In genomic region chr20:50563133-50563944, GRCh38 we compare ENCODE assay signal across 1 cellular context.
TF ChIP-seq lines count a peak whose summit lies in the region.

No MANE protein-coding gene starts in this region.

TF ChIP-seq in HepG2, 621 proteins besides CTCF, POLR2A, EP300 and RAD21 (continues in another document):
- TF ChIP-seq SAP130 (CRISPR knock-in tag; IDR thresholded peaks at IDR 0.05; ENCODE audit: low read depth) (0 out of 2 replicates have a peak, but pooled peaks have one; percentile 24), ZNF318 (CRISPR knock-in tag; IDR thresholded peaks at IDR 0.05) (0 out of 2 replicates have a peak, but pooled peaks have one; percentile 51), ZNF512 (CRISPR knock-in tag; IDR thresholded peaks at IDR 0.05) (no peak), PCBP2 (optimal IDR thresholded peaks at IDR 0.05; ENCODE audit: low read depth, low read length, poor library complexity, severe bottlenecking) (peak; percentile 66), BRD4 (CRISPR knock-in tag; IDR thresholded peaks at IDR 0.05) (no peak), DRAP1 (CRISPR knock-in tag; IDR thresholded peaks at IDR 0.05) (peak; percentile 25; the same call in 1 of the 2 replicates), NFIC (IDR thresholded peaks at IDR 0.05; ENCODE audit: low read length) (peak; percentile 50), ZNF574 (CRISPR knock-in tag; IDR thresholded peaks at IDR 0.05) (0 out of 2 replicates have a peak, but pooled peaks have one; percentile 40), ADNP (CRISPR knock-in tag; IDR thresholded peaks at IDR 0.05) (no peak), FOXA1 (IDR thresholded peaks at IDR 0.05) (no peak), FOXA1 (CRISPR knock-in tag; IDR thresholded peaks at IDR 0.05) (peak; percentile 26; the same call in 1 of the 2 replicates), THAP11 (CRISPR knock-in tag; IDR thresholded peaks at IDR 0.05) (no peak), CHCHD3 (CRISPR knock-in tag; IDR thresholded peaks at IDR 0.05) (no peak), KIAA2018 (CRISPR knock-in tag; IDR thresholded peaks at IDR 0.05; ENCODE audit: borderline replicate concordance) (no peak), CCAR2 (optimal IDR thresholded peaks at IDR 0.05; ENCODE audit: low read depth, low read length) (peak; percentile 64), PPARG (CRISPR knock-in tag; conservative IDR thresholded peaks at IDR 0.05) (peak; percentile 55; the same call in 1 of the 2 replicates), JUNB (CRISPR knock-in tag; IDR thresholded peaks at IDR 0.05; ENCODE audit: borderline replicate concordance) (0 out of 2 replicates have a peak, but pooled peaks have one; percentile 19), ASH2L (IDR thresholded peaks at IDR 0.05; ENCODE audit: insufficient read length, low read depth, low read length) (peak; percentile 49), SOX13 (IDR thresholded peaks at IDR 0.05) (no peak), SOX13 (CRISPR knock-in tag; conservative IDR thresholded peaks at IDR 0.05 in 1 of 2, IDR thresholded peaks at IDR 0.05 in 1 of 2) (peak in 1 of 2 experiments; percentile 50; a peak in 1 of 4 replicates), HOXA5 (CRISPR knock-in tag; IDR thresholded peaks at IDR 0.05) (0 out of 2 replicates have a peak, but pooled peaks have one; percentile 6), ZFYVE20 (CRISPR knock-in tag; IDR thresholded peaks at IDR 0.05; ENCODE audit: borderline replicate concordance, low read depth) (no peak), ZNF780A (CRISPR knock-in tag; IDR thresholded peaks at IDR 0.05) (no peak), CBX1 (IDR thresholded peaks at IDR 0.05; ENCODE audit: low read depth) (no peak), ATF6 (CRISPR knock-in tag; conservative IDR thresholded peaks at IDR 0.05) (no peak), ZNF383 (CRISPR knock-in tag; IDR thresholded peaks at IDR 0.05; ENCODE audit: borderline replicate concordance) (no peak), ZNF703 (CRISPR knock-in tag; IDR thresholded peaks at IDR 0.05; ENCODE audit: borderline replicate concordance) (no peak)
- TF ChIP-seq, protein P1, sequence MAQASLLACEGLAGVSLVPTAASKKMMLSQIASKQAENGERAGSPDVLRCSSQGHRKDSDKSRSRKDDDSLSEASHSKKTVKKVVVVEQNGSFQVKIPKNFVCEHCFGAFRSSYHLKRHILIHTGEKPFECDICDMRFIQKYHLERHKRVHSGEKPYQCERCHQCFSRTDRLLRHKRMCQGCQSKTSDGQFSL (CRISPR knock-in tag; IDR thresholded peaks at IDR 0.05) = 0 out of 2 replicates have a peak, but pooled peaks have one; percentile 27
- TF ChIP-seq, protein P2, sequence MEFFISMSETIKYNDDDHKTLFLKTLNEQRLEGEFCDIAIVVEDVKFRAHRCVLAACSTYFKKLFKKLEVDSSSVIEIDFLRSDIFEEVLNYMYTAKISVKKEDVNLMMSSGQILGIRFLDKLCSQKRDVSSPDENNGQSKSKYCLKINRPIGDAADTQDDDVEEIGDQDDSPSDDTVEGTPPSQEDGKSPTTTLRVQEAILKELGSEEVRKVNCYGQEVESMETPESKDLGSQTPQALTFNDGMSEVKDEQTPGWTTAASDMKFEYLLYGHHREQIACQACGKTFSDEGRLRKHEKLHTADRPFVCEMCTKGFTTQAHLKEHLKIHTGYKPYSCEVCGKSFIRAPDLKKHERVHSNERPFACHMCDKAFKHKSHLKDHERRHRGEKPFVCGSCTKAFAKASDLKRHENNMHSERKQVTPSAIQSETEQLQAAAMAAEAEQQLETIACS (CRISPR knock-in tag; IDR thresholded peaks at IDR 0.05) = no peak
